1 cellular context compared by ENCODE assay signal in the genomic region with DNA sequence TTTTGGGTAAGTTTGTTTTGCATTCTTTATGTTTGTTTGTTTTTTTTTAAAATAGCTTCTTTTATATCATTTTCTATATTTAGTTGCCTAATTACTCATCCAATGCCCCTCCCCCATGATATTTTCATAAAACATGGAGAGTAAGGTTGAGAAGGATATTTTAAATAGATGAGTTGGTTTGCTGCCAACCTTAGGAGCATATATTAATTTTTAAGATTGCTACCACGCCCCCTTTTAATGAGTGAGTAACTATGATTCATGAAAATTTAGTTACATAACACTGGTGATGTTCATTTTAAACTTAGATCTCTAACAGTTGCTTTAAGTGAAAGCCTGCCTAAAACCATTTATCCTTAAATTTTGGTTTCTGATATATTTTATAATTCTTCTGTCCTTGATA.
TF ChIP-seq lines count a peak whose summit lies in the region.

No MANE protein-coding gene starts in this region.

TF ChIP-seq in SK-N-SH, 30 proteins besides CTCF, POLR2A, EP300 and RAD21 (continued from another document):
- TF ChIP-seq, protein P1, sequence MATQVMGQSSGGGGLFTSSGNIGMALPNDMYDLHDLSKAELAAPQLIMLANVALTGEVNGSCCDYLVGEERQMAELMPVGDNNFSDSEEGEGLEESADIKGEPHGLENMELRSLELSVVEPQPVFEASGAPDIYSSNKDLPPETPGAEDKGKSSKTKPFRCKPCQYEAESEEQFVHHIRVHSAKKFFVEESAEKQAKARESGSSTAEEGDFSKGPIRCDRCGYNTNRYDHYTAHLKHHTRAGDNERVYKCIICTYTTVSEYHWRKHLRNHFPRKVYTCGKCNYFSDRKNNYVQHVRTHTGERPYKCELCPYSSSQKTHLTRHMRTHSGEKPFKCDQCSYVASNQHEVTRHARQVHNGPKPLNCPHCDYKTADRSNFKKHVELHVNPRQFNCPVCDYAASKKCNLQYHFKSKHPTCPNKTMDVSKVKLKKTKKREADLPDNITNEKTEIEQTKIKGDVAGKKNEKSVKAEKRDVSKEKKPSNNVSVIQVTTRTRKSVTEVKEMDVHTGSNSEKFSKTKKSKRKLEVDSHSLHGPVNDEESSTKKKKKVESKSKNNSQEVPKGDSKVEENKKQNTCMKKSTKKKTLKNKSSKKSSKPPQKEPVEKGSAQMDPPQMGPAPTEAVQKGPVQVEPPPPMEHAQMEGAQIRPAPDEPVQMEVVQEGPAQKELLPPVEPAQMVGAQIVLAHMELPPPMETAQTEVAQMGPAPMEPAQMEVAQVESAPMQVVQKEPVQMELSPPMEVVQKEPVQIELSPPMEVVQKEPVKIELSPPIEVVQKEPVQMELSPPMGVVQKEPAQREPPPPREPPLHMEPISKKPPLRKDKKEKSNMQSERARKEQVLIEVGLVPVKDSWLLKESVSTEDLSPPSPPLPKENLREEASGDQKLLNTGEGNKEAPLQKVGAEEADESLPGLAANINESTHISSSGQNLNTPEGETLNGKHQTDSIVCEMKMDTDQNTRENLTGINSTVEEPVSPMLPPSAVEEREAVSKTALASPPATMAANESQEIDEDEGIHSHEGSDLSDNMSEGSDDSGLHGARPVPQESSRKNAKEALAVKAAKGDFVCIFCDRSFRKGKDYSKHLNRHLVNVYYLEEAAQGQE (IDR thresholded peaks at IDR 0.05; ENCODE audit: low read depth, low read length), result no peak
- no peak for TF ChIP-seq MXI1 (IDR thresholded peaks at IDR 0.05; ENCODE audit: low read depth, low read length)
- TF ChIP-seq GABPA (IDR thresholded peaks at IDR 0.05; ENCODE audit: low read depth), result no peak
- no peak for TF ChIP-seq RFX5 (IDR thresholded peaks at IDR 0.05; ENCODE audit: low read length)
- no peak for TF ChIP-seq CHD2 (IDR thresholded peaks at IDR 0.05; ENCODE audit: low read length, partially characterized antibody)
- no peak for TF ChIP-seq FOXM1 (IDR thresholded peaks at IDR 0.05; ENCODE audit: low read depth)
- no peak for TF ChIP-seq RCOR1 (IDR thresholded peaks at IDR 0.05; ENCODE audit: low read length)
- TF ChIP-seq FOXJ3 (CRISPR knock-in tag; IDR thresholded peaks at IDR 0.05), result no peak
- TF ChIP-seq NFIC (IDR thresholded peaks at IDR 0.05; ENCODE audit: borderline replicate concordance), result 0 out of 2 replicates have a peak, but pooled peaks have one; percentile 46
- TF ChIP-seq JUND (IDR thresholded peaks at IDR 0.05), result peak; percentile 12; the same call in 1 of the 2 replicates
- TF ChIP-seq, protein P2, sequence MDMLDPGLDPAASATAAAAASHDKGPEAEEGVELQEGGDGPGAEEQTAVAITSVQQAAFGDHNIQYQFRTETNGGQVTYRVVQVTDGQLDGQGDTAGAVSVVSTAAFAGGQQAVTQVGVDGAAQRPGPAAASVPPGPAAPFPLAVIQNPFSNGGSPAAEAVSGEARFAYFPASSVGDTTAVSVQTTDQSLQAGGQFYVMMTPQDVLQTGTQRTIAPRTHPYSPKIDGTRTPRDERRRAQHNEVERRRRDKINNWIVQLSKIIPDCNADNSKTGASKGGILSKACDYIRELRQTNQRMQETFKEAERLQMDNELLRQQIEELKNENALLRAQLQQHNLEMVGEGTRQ (IDR thresholded peaks at IDR 0.05; ENCODE audit: borderline replicate concordance, low read depth, low read length), result no peak
- no peak for TF ChIP-seq YY1 (IDR thresholded peaks at IDR 0.05; ENCODE audit: low read depth)
- TF ChIP-seq GATA2 (CRISPR knock-in tag; IDR thresholded peaks at IDR 0.05), result no peak
- TF ChIP-seq ELF1 (IDR thresholded peaks at IDR 0.05), result no peak
- TF ChIP-seq SMC3 (IDR thresholded peaks at IDR 0.05; ENCODE audit: low read depth, low read length), result no peak
- peak; percentile 53; the same call in 1 of the 2 replicates for TF ChIP-seq FOSL2 (IDR thresholded peaks at IDR 0.05; ENCODE audit: borderline replicate concordance, low read depth)
- TF ChIP-seq, protein P3, sequence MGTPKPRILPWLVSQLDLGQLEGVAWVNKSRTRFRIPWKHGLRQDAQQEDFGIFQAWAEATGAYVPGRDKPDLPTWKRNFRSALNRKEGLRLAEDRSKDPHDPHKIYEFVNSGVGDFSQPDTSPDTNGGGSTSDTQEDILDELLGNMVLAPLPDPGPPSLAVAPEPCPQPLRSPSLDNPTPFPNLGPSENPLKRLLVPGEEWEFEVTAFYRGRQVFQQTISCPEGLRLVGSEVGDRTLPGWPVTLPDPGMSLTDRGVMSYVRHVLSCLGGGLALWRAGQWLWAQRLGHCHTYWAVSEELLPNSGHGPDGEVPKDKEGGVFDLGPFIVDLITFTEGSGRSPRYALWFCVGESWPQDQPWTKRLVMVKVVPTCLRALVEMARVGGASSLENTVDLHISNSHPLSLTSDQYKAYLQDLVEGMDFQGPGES (IDR thresholded peaks at IDR 0.05; ENCODE audit: low read depth, low read length), result no peak
- TF ChIP-seq MEF2A (IDR thresholded peaks at IDR 0.05; ENCODE audit: borderline replicate concordance, low read depth), result peak; percentile 79; the same call in 1 of the 2 replicates
- TF ChIP-seq TEAD4 (IDR thresholded peaks at IDR 0.05; ENCODE audit: borderline replicate concordance, insufficient read depth), result no peak
